In the genomic region with DNA sequence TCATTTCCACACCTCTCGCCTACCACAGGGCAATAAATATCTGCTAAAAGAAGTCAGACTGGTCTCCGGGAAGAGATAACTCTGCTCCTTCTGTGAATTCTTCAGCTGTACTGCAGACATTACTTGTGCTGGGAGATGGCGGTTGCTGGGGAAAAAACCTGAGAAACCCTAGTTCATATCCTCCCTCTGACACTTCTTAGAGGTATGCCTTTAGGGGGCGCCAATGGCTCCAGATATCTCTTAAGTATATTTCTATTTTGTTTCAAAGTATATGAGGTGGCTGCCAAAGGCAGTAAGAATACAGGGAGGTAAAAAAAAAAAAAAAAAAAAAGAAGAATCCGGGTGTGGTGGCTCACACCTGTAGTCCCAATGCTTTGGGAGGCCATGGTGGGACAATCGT, we compare ENCODE assay signal across 9 cellular contexts.
DNase-seq lines count a peak whose midpoint lies in the region; ATAC-seq, FAIRE-seq and TF ChIP-seq lines count a peak whose summit lies in the region.
"Had no signal": no experiment of that assay in that cellular context is flagged by ENCODE, and none has a peak within 500 bp of the region (broad histone marks: within the 10 kb centered on the region; RNA-seq: fewer than 3 reads in every experiment).

No MANE protein-coding gene starts in this region.

- TF ChIP-seq POLR2A in GM12878 (IDR thresholded peaks at IDR 0.05; ENCODE audit: low read depth, low read length) = no peak
- no peak for TF ChIP-seq POLR2A in body of pancreas (IDR thresholded peaks at IDR 0.05)
- no peak for TF ChIP-seq POLR2A in esophagus muscularis mucosa (IDR thresholded peaks at IDR 0.05; ENCODE audit: low read depth)

- H3K4me2 ChIP-seq in GM12878 (ENCODE audit: control insufficient read depth, insufficient read depth) = no peak overlapping the region

- H3K9me3 ChIP-seq in GM12878 (replicated peaks; ENCODE audit: control insufficient read depth, insufficient read depth, low read length) (no peaks in the 10 kb centered on the region), body of pancreas (no peaks in the 10 kb centered on the region), esophagus muscularis mucosa (no peaks in the 10 kb centered on the region)

- CTCF ChIA-PET in activated CD4-positive, alpha-beta memory T cell treated with anti-CD3 and anti-CD28 coated beads for 36 hours (lab: Charles Lee) = no interaction called here
- CTCF ChIA-PET in activated CD4-positive, alpha-beta memory T cell treated with anti-CD3 and anti-CD28 coated beads, Interleukin-2, amount 10 ng/mL, durations not matched to agents 7 days and 5 days (lab: Charles Lee) = interaction anchor here (2.8 kb wide), 1 partner anchor 11 kb away, joined by 15 read pairs; no protein-coding TSS in a partner anchor
- CTCF ChIA-PET in GM12878 (lab: Yijun Ruan, JAX) = no interaction called here

- H3K36me3 ChIP-seq in GM12878 (ENCODE audit: control insufficient read depth in 2 of 2, insufficient read depth in 2 of 2, low read length in 1 of 2) (no peaks in the 10 kb centered on the region), body of pancreas (replicated peaks in 1 of 2; ENCODE audit: insufficient read depth in 1 of 2, low read depth in 2 of 2) (no peaks in the 10 kb centered on the region), esophagus muscularis mucosa (peaks cover 0 to 61% (median 0%) of the 10 kb centered on the region in 4 donors)

- H3K4me1 Mint-ChIP-seq in activated CD4-positive, alpha-beta memory T cell treated with anti-CD3 and anti-CD28 coated beads for 36 hours (ENCODE audit: low read depth) = no peaks in the 10 kb centered on the region
- H3K4me1 Mint-ChIP-seq in activated CD4-positive, alpha-beta memory T cell treated with anti-CD3 and anti-CD28 coated beads, Interleukin-2, amount 10 ng/mL, durations not matched to agents 7 days and 5 days = no peaks in the 10 kb centered on the region
- peaks cover 8% of the 10 kb centered on the region for H3K4me1 Mint-ChIP-seq in progenitor cell of endocrine pancreas (ENCODE audit: low read depth)

- no peak for FAIRE-seq in GM12878 (lab: Jason Lieb, UNC)

- no peaks in the 10 kb centered on the region for H3K79me2 ChIP-seq in GM12878 (ENCODE audit: control insufficient read depth, insufficient read depth, low read length)

- WGBS in GM12878 (ENCODE audit: insufficient coverage, insufficient replicate concordance, low lambda C conversion rate, missing lambda C conversion rate) = 63% methylated on average over 5 of the region's 6 CpGs
- WGBS in body of pancreas, 2 donors = 69 to 70% methylated on average over 6 of the region's 6 CpGs
- WGBS in esophagus muscularis mucosa = 85% methylated on average over 6 of the region's 6 CpGs

- H3K27ac Mint-ChIP-seq in activated CD4-positive, alpha-beta memory T cell treated with anti-CD3 and anti-CD28 coated beads for 36 hours = no peak overlapping the region
- no peak overlapping the region for H3K27ac Mint-ChIP-seq in activated CD4-positive, alpha-beta memory T cell treated with anti-CD3 and anti-CD28 coated beads, Interleukin-2, amount 10 ng/mL, durations not matched to agents 7 days and 5 days
- no peak overlapping the region for H3K27ac Mint-ChIP-seq in progenitor cell of endocrine pancreas
- H3K27ac Mint-ChIP-seq: activated T-helper 1 cell treated with anti-CD3 and anti-CD28 coated beads, Interleukin-12 subunit alpha, Interleukin-12 subunit beta, Interleukin-2, Interleukin-4 antibody, amounts not matched to agents 30 ng/mL and 10 ng/mL and 1 ng/mL, durations not matched to agents 14 hours and 24 hours and 36 hours had no signal

- ATAC-seq in GM12878 (0 out of 3 replicates have a peak, but pooled peaks have one; percentile 38), body of pancreas (no peak)

- no TSS peak for BruUV-seq in GM12878 (replicated peaks; lab: Mats Ljungman, UMichigan)

- no peak overlapping the region for H3K4me3 ChIP-seq in GM12878
- no peak overlapping the region for H3K4me3 ChIP-seq in body of pancreas
- no peak overlapping the region for H3K4me3 ChIP-seq in esophagus muscularis mucosa

- TF ChIP-seq CTCF in GM12878 (IDR thresholded peaks at IDR 0.05 in 2 of 3, conservative IDR thresholded peaks at IDR 0.05 in 1 of 3; ENCODE audit: control insufficient read depth in 2 of 3, extremely low read depth in 1 of 3, insufficient read depth in 1 of 3, low read depth in 3 of 3, low read length in 3 of 3) = peak in 1 of 3 experiments; percentile 4; a peak in 1 of 6 replicates
- TF ChIP-seq CTCF in progenitor cell of endocrine pancreas (IDR thresholded peaks at IDR 0.05; ENCODE audit: unreplicated experiment) = peak; percentile 25
- no peak for TF ChIP-seq CTCF in body of pancreas (IDR thresholded peaks at IDR 0.05)
- no peak for TF ChIP-seq CTCF in esophagus muscularis mucosa (IDR thresholded peaks at IDR 0.05)

- H3K27me3 ChIP-seq in GM12878 (replicated peaks in 1 of 2; ENCODE audit: control insufficient read depth in 2 of 2, insufficient read depth in 2 of 2, low read length in 1 of 2) (no peaks in the 10 kb centered on the region), body of pancreas (no peaks in the 10 kb centered on the region), esophagus muscularis mucosa (no peaks in the 10 kb centered on the region)

- no peaks in the 10 kb centered on the region for H3K9me3 Mint-ChIP-seq in activated CD4-positive, alpha-beta memory T cell treated with anti-CD3 and anti-CD28 coated beads for 36 hours
- no peaks in the 10 kb centered on the region for H3K9me3 Mint-ChIP-seq in activated CD4-positive, alpha-beta memory T cell treated with anti-CD3 and anti-CD28 coated beads, Interleukin-2, amount 10 ng/mL, durations not matched to agents 7 days and 5 days
- H3K9me3 Mint-ChIP-seq in progenitor cell of endocrine pancreas (ENCODE audit: low read depth) = no peaks in the 10 kb centered on the region
- H3K9me3 Mint-ChIP-seq: activated T-helper 1 cell treated with anti-CD3 and anti-CD28 coated beads, Interleukin-12 subunit alpha, Interleukin-12 subunit beta, Interleukin-2, Interleukin-4 antibody, amounts not matched to agents 30 ng/mL and 10 ng/mL and 1 ng/mL, durations not matched to agents 14 hours and 24 hours and 36 hours had no signal

- intact Hi-C loops in activated CD4-positive, alpha-beta memory T cell treated with anti-CD3 and anti-CD28 coated beads for 36 hours (cut with micrococcal nuclease) = no loop called here
- intact Hi-C loops in GM12878 (cut with micrococcal nuclease; ENCODE audit: unreplicated experiment) = no loop called here
- intact Hi-C loops in body of pancreas (cut with DNase I) = no loop called here
- intact Hi-C loops in esophagus muscularis mucosa (cut with DNase I) = no loop called here

- no peaks in the 10 kb centered on the region for H4K20me1 ChIP-seq in GM12878 (ENCODE audit: control insufficient read depth, insufficient read depth)

- no peaks in the 10 kb centered on the region for H3K27me3 Mint-ChIP-seq in activated CD4-positive, alpha-beta memory T cell treated with anti-CD3 and anti-CD28 coated beads for 36 hours
- no peaks in the 10 kb centered on the region for H3K27me3 Mint-ChIP-seq in activated CD4-positive, alpha-beta memory T cell treated with anti-CD3 and anti-CD28 coated beads, Interleukin-2, amount 10 ng/mL, durations not matched to agents 7 days and 5 days
- peaks cover 8% of the 10 kb centered on the region for H3K27me3 Mint-ChIP-seq in progenitor cell of endocrine pancreas

- peak; percentile 24 for DNase-seq in activated CD4-positive, alpha-beta memory T cell treated with anti-CD3 and anti-CD28 coated beads for 36 hours
- no peak for DNase-seq in activated CD4-positive, alpha-beta memory T cell treated with anti-CD3 and anti-CD28 coated beads, Interleukin-2, amount 10 ng/mL, durations not matched to agents 7 days and 5 days
- peak; percentile 33 for DNase-seq in KBM-7
- no peak for DNase-seq in GM12878 (ENCODE audit: low read depth, low spot score)
- no peak for DNase-seq in progenitor cell of endocrine pancreas (ENCODE audit: low spot score, unreplicated experiment)
- no peak for DNase-seq in body of pancreas
- no peak for DNase-seq in esophagus muscularis mucosa (ENCODE audit: extremely low spot score)
- DNase-seq in activated gamma-delta T cell treated with Interleukin-2 at 50 U/mL for 16 hours = no peak

- H3K36me3 Mint-ChIP-seq in activated CD4-positive, alpha-beta memory T cell treated with anti-CD3 and anti-CD28 coated beads for 36 hours = no peaks in the 10 kb centered on the region
- no peaks in the 10 kb centered on the region for H3K36me3 Mint-ChIP-seq in activated CD4-positive, alpha-beta memory T cell treated with anti-CD3 and anti-CD28 coated beads, Interleukin-2, amount 10 ng/mL, durations not matched to agents 7 days and 5 days (ENCODE audit: low read depth)
- H3K36me3 Mint-ChIP-seq in progenitor cell of endocrine pancreas (ENCODE audit: insufficient read depth) = no peaks in the 10 kb centered on the region

- SMC1A ChIA-PET in GM12878 (lab: Charles Lee; ENCODE audit: uncharacterized antibody, unreplicated experiment) = interaction anchor here (1.3 kb wide), 2 partner anchors 322 to 483 kb away, joined by 3 to 4 read pairs; no protein-coding TSS in a partner anchor

- TF ChIP-seq EP300 in GM12878 (IDR thresholded peaks at IDR 0.05; ENCODE audit: borderline replicate concordance in 1 of 2, control insufficient read depth in 1 of 2, low read depth in 2 of 2, low read length in 2 of 2) (no peak), esophagus muscularis mucosa (IDR thresholded peaks at IDR 0.05) (no peak)

- in situ Hi-C loops in KBM-7 (cut with MboI; ENCODE audit: low pct_unique_long_range_greater_than_20kb, low sequenced_read_pairs) (no loop called here), GM12878 (cut with MboI) (loop anchor here (25.0 kb wide), 1 partner anchor 1049 kb away; no protein-coding TSS in a partner anchor)

- no peak overlapping the region for H3K4me3 Mint-ChIP-seq in activated CD4-positive, alpha-beta memory T cell treated with anti-CD3 and anti-CD28 coated beads for 36 hours
- no peak overlapping the region for H3K4me3 Mint-ChIP-seq in activated CD4-positive, alpha-beta memory T cell treated with anti-CD3 and anti-CD28 coated beads, Interleukin-2, amount 10 ng/mL, durations not matched to agents 7 days and 5 days
- no peak overlapping the region for H3K4me3 Mint-ChIP-seq in progenitor cell of endocrine pancreas (ENCODE audit: low read depth)
- H3K4me3 Mint-ChIP-seq: activated T-helper 1 cell treated with anti-CD3 and anti-CD28 coated beads, Interleukin-12 subunit alpha, Interleukin-12 subunit beta, Interleukin-2, Interleukin-4 antibody, amounts not matched to agents 30 ng/mL and 10 ng/mL and 1 ng/mL, durations not matched to agents 14 hours and 24 hours and 36 hours had no signal

- peak; percentile 18; the same call in 1 of the 2 replicates for TF ChIP-seq RAD21 in GM12878 (IDR thresholded peaks at IDR 0.05; ENCODE audit: insufficient read depth, low read depth, low read length)

- POLR2A ChIA-PET in activated CD4-positive, alpha-beta memory T cell treated with anti-CD3 and anti-CD28 coated beads for 36 hours (lab: Charles Lee) = no interaction called here
- POLR2A ChIA-PET in activated CD4-positive, alpha-beta memory T cell treated with anti-CD3 and anti-CD28 coated beads, Interleukin-2, amount 10 ng/mL, durations not matched to agents 7 days and 5 days (lab: Charles Lee) = no interaction called here
- POLR2A ChIA-PET in GM12878 (lab: Charles Lee) = no interaction called here

- H3K27ac ChIP-seq in GM12878 (ENCODE audit: control insufficient read depth, insufficient read depth) = no peak overlapping the region
- no peak overlapping the region for H3K27ac ChIP-seq in body of pancreas
- H3K27ac ChIP-seq in esophagus muscularis mucosa (replicated peaks in 1 of 4) = no peak overlapping the region

- RAD21 ChIA-PET in GM12878 (lab: Charles Lee; ENCODE audit: unreplicated experiment) = no interaction called here

- H2AFZ ChIP-seq in GM12878 (ENCODE audit: control insufficient read depth, low read depth, low read length) = no peak overlapping the region

- no peak overlapping the region for H3K9ac ChIP-seq in GM12878 (ENCODE audit: control insufficient read depth, insufficient read depth, low read length)

- no peaks in the 10 kb centered on the region for H3K4me1 ChIP-seq in GM12878 (ENCODE audit: control insufficient read depth, insufficient read depth, low read length)
- H3K4me1 ChIP-seq in body of pancreas = no peaks in the 10 kb centered on the region
- H3K4me1 ChIP-seq in esophagus muscularis mucosa = no peaks in the 10 kb centered on the region

Comparison
In these comparisons a context has a peak if more than half of its experiments do, and no peak if none do; other contexts are left out.
1. DNase-seq: peak in activated CD4-positive, alpha-beta memory T cell treated with anti-CD3 and anti-CD28 coated beads for 36 hours (single experiment) and KBM-7 (single experiment); none in activated CD4-positive, alpha-beta memory T cell treated with anti-CD3 and anti-CD28 coated beads, Interleukin-2, amount 10 ng/mL, durations not matched to agents 7 days and 5 days (single experiment), GM12878 (single experiment), progenitor cell of endocrine pancreas (single experiment), body of pancreas (0 of 4), esophagus muscularis mucosa (single experiment) and activated gamma-delta T cell treated with Interleukin-2 at 50 U/mL for 16 hours (single experiment).